Comparison of ENCODE assay signal across 9 cellular contexts in the genomic region with DNA sequence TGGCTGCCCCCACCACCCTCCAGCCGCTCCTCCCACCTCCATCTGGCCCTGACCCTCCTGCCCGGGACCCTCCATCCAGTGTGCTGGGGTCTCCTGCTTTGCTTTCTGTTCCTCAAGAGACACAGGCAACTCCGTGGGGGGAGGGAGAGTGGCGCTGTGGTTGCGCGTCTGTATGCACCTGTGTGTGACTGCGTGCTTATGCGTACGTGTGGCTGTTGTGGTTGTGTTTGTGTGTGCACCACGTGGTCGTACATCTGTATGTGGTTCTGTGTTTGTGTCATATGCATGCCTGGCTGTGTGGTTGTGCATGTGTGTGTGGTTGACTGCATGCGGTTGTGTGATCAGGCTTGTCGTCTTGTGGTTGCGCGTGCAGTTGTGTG. TPM values are rescaled to one million over a fixed set of nuclear protein-coding genes. Genes with fewer than 3 reads are reported as not detected.
DNase-seq lines count a peak whose midpoint lies in the region; ATAC-seq, FAIRE-seq and TF ChIP-seq lines count a peak whose summit lies in the region.
"Had no signal": no experiment of that assay in that cellular context is flagged by ENCODE, and none has a peak within 500 bp of the region (broad histone marks: within the 10 kb centered on the region; RNA-seq: fewer than 3 reads in every experiment).

No MANE protein-coding gene starts in this region.

- no peak overlapping the region for H2BK15ac ChIP-seq in mesendoderm (replicated peaks; ENCODE audit: low read depth)

- H3K36me3 ChIP-seq in endothelial cell of umbilical vein (ENCODE audit: control insufficient read depth in 2 of 2, extremely low read depth in 1 of 2, insufficient read depth in 2 of 2, low read length in 2 of 2), result no peaks in the 10 kb centered on the region
- no peaks in the 10 kb centered on the region for H3K36me3 ChIP-seq in suprapubic skin
- H3K36me3 ChIP-seq in mesendoderm (ENCODE audit: control insufficient read depth, insufficient read depth, low read length), result no peaks in the 10 kb centered on the region

- no peaks in the 10 kb centered on the region for H3K9me3 ChIP-seq in endothelial cell of umbilical vein (replicated peaks; ENCODE audit: control insufficient read depth, insufficient read depth, low read length)
- H3K9me3 ChIP-seq in suprapubic skin, result no peaks in the 10 kb centered on the region

- no peak overlapping the region for H3K4me3 ChIP-seq in endothelial cell of umbilical vein (replicated peaks in 1 of 3; ENCODE audit: insufficient read depth in 1 of 3, low read depth in 1 of 3, low read length in 3 of 3)
- peak overlapping the region; percentile 33 for H3K4me3 ChIP-seq in suprapubic skin
- no peak overlapping the region for H3K4me3 ChIP-seq in mesendoderm (ENCODE audit: low read length)

- H3K79me1 ChIP-seq in mesendoderm (ENCODE audit: low read length), result no peaks in the 10 kb centered on the region

- H2BK5ac ChIP-seq in mesendoderm (ENCODE audit: low read length), result no peak overlapping the region

- H4K8ac ChIP-seq in mesendoderm (ENCODE audit: low read depth, low read length), result no peak overlapping the region

- POLR2A ChIA-PET in activated B cell treated with CpG ODN at 0.5 μM for 24 hours (lab: Charles Lee) (interaction anchor here (0.6 kb wide), 1 partner anchor 22 kb away, joined by 5 read pairs; no protein-coding TSS in a partner anchor), endothelial cell of umbilical vein (lab: Charles Lee) (no interaction called here)

- no peak overlapping the region for H2AFZ ChIP-seq in endothelial cell of umbilical vein (ENCODE audit: low read depth, low read length)

- H3K4me1 Mint-ChIP-seq in activated B cell treated with CpG ODN at 0.5 μM for 24 hours (peaks cover 21% of the 10 kb centered on the region), type B pancreatic cell (ENCODE audit: unreplicated experiment) (peaks cover 5% of the 10 kb centered on the region)

- H3K9ac ChIP-seq in endothelial cell of umbilical vein (replicated peaks; ENCODE audit: extremely low read depth, insufficient read depth, low read length) (no peak overlapping the region), mesendoderm (ENCODE audit: low read length) (no peak overlapping the region)

- H3K79me2 ChIP-seq in endothelial cell of umbilical vein (ENCODE audit: control insufficient read depth, insufficient read depth, low read length), result no peaks in the 10 kb centered on the region
- H3K79me2 ChIP-seq in mesendoderm (ENCODE audit: control insufficient read depth, insufficient read depth, low read length), result no peaks in the 10 kb centered on the region

- H3K27me3 ChIP-seq in endothelial cell of umbilical vein (ENCODE audit: control insufficient read depth in 2 of 2, insufficient read depth in 2 of 2, low read length in 2 of 2), result peaks cover 34 to 39% of the 10 kb centered on the region in 2 experiments
- H3K27me3 ChIP-seq in suprapubic skin, result peaks cover 72% of the 10 kb centered on the region
- H3K27me3 ChIP-seq in mesendoderm (ENCODE audit: insufficient read depth, low read length, poor library complexity), result peaks cover 21% of the 10 kb centered on the region

- H4K20me1 ChIP-seq in endothelial cell of umbilical vein (replicated peaks; ENCODE audit: control insufficient read depth, extremely low read depth, insufficient read depth, low read length), result no peaks in the 10 kb centered on the region

- peak; percentile 44 for DNase-seq in activated naive CD4-positive, alpha-beta T cell treated with Interleukin-2 at 50 U/mL for 16 hours
- no peak for DNase-seq in activated naive CD4-positive, alpha-beta T cell treated with anti-CD3 and anti-CD28 coated beads, Interleukin-2, amount 50 U/mL, for 16 hours
- no peak for DNase-seq in activated B cell treated with CpG ODN at 0.5 μM for 24 hours
- DNase-seq in endothelial cell of umbilical vein (ENCODE audit: low read depth, low spot score), result no peak
- DNase-seq in suprapubic skin (ENCODE audit: low spot score in 2 of 2), result no peak
- no peak for DNase-seq in mesendoderm
- DNase-seq in type B pancreatic cell (ENCODE audit: extremely low spot score, unreplicated experiment), result no peak
- no peak for DNase-seq in DMS114 treated with DMSO at 0.1 percent for 48 hours (lab: John Stamatoyannopoulos, UW; ENCODE audit: unreplicated experiment)
- DNase-seq: AML-193 had no signal

- no peaks in the 10 kb centered on the region for H3K9me1 ChIP-seq in endothelial cell of umbilical vein (replicated peaks; ENCODE audit: control insufficient read depth, extremely low read depth, insufficient read depth, low read length)

- H3K9me3 Mint-ChIP-seq in activated B cell treated with CpG ODN at 0.5 μM for 24 hours (no peaks in the 10 kb centered on the region), type B pancreatic cell (no peaks in the 10 kb centered on the region)

- TF ChIP-seq POLR2A in endothelial cell of umbilical vein (IDR thresholded peaks at IDR 0.05; ENCODE audit: low read depth, low read length), result no peak
- TF ChIP-seq POLR2A in suprapubic skin (IDR thresholded peaks at IDR 0.05), result no peak

- ATAC-seq in activated B cell treated with CpG ODN at 0.5 μM for 24 hours (ENCODE audit: low read depth), result peak; percentile 45

- H2AK5ac ChIP-seq in mesendoderm (ENCODE audit: low read length), result no peak overlapping the region

- no TSS peak for BruUV-seq in endothelial cell of umbilical vein (replicated peaks; lab: Mats Ljungman, UMichigan)

- no peak for TF ChIP-seq CTCF in activated B cell treated with CpG ODN at 0.5 μM for 24 hours (IDR thresholded peaks at IDR 0.05)
- no peak for TF ChIP-seq CTCF in endothelial cell of umbilical vein (IDR thresholded peaks at IDR 0.05; ENCODE audit: extremely low read depth in 1 of 2, insufficient read depth in 1 of 2, low read depth in 1 of 2, low read length in 2 of 2)
- no peak for TF ChIP-seq CTCF in suprapubic skin (IDR thresholded peaks at IDR 0.05)
- no peak for TF ChIP-seq CTCF in type B pancreatic cell (conservative IDR thresholded peaks at IDR 0.05)

- no peak overlapping the region for H3K23ac ChIP-seq in mesendoderm (ENCODE audit: low read length)

- dilution Hi-C loops in endothelial cell of umbilical vein (cut with MboI; ENCODE audit: extremely low pct_ligation_motif_present, low sequenced_read_pairs), result no loop called here

- intact Hi-C loops in activated B cell treated with CpG ODN at 0.5 μM for 24 hours (cut with micrococcal nuclease) (no loop called here), endothelial cell of umbilical vein (cut with micrococcal nuclease) (no loop called here)

- FAIRE-seq in endothelial cell of umbilical vein (lab: Jason Lieb, UNC), result no peak

- H3K27me3 Mint-ChIP-seq in activated B cell treated with CpG ODN at 0.5 μM for 24 hours (peaks cover 40% of the 10 kb centered on the region), type B pancreatic cell (peaks cover 44% of the 10 kb centered on the region)

- H3K4me3 Mint-ChIP-seq in activated B cell treated with CpG ODN at 0.5 μM for 24 hours, result peak overlapping the region; percentile 51
- no peak overlapping the region for H3K4me3 Mint-ChIP-seq in type B pancreatic cell

- H3K18ac ChIP-seq in mesendoderm (ENCODE audit: low read length), result no peak overlapping the region

- CTCF ChIA-PET in activated B cell treated with CpG ODN at 0.5 μM for 24 hours (lab: Charles Lee) (no interaction called here), endothelial cell of umbilical vein (lab: Charles Lee) (no interaction called here)

- H3K27ac ChIP-seq in endothelial cell of umbilical vein (ENCODE audit: insufficient read depth, low read depth, low read length) (no peak overlapping the region), suprapubic skin (no peak overlapping the region), mesendoderm (ENCODE audit: low read depth, low read length) (no peak overlapping the region)

- TF ChIP-seq EP300 in suprapubic skin (IDR thresholded peaks at IDR 0.05), result no peak

- H3K36me3 Mint-ChIP-seq in activated B cell treated with CpG ODN at 0.5 μM for 24 hours (ENCODE audit: low read depth) (no peaks in the 10 kb centered on the region), type B pancreatic cell (no peaks in the 10 kb centered on the region)

- H4K5ac ChIP-seq in mesendoderm (ENCODE audit: low read length), result no peak overlapping the region

- H2BK120ac ChIP-seq in mesendoderm (ENCODE audit: low read depth, low read length), result no peak overlapping the region

- H3K56ac ChIP-seq in mesendoderm (ENCODE audit: low read length), result no peak overlapping the region

- H3K4ac ChIP-seq in mesendoderm (ENCODE audit: low read depth, low read length), result no peak overlapping the region

- H3K27ac Mint-ChIP-seq in activated B cell treated with CpG ODN at 0.5 μM for 24 hours (no peak overlapping the region), type B pancreatic cell (no peak overlapping the region)

- 40% methylated on average over 11 of the region's 15 CpGs for WGBS in suprapubic skin
- no CpG with 5 or more reads among the region's 15 CpGs for WGBS in mesendoderm (ENCODE audit: extremely low coverage, insufficient coverage, low lambda C conversion rate)

- H3K4me2 ChIP-seq in endothelial cell of umbilical vein (ENCODE audit: insufficient read depth, low read length) (no peak overlapping the region), mesendoderm (ENCODE audit: low read length) (no peak overlapping the region)

- no peaks in the 10 kb centered on the region for H3K4me1 ChIP-seq in endothelial cell of umbilical vein (ENCODE audit: control insufficient read depth, extremely low read depth, insufficient read depth, low read length)
- H3K4me1 ChIP-seq in suprapubic skin, result peaks cover 52% of the 10 kb centered on the region
- H3K4me1 ChIP-seq in mesendoderm (ENCODE audit: control insufficient read depth, low read depth, low read length), result no peaks in the 10 kb centered on the region

TF ChIP-seq in endothelial cell of umbilical vein, 7 proteins besides CTCF, POLR2A, EP300 and RAD21 (continues in another document):
- TF ChIP-seq GATA2 (IDR thresholded peaks at IDR 0.05; ENCODE audit: insufficient read depth, insufficient read length, low read depth, low read length), result no peak

RNA-seq across cellular contexts. Expression of gene CPLX1, which starts 33.2 kb away (rescaled TPM):
- total RNA-seq in activated B cell treated with CpG ODN at 0.5 μM for 24 hours (not detected in 2 replicates), endothelial cell of umbilical vein (1.3 and 1.8 TPM in 2 replicates), suprapubic skin (under 1 TPM in 2 of 4 donors, not detected in 2; 0.38 to 0.44 TPM), type B pancreatic cell (ENCODE audit: low replicate concordance) (3.7 and 5.6 TPM in 2 replicates)
- 1.0 and 1.4 TPM in 2 replicates for polyA plus RNA-seq in endothelial cell of umbilical vein
- polyA plus RNA-seq in endothelial cell of umbilical vein (2011; cell fraction: cytosol; rRNA removed), result 0.19 and 0.39 TPM in 2 replicates
- 4.6 and 6.7 TPM in 2 replicates for polyA plus RNA-seq in endothelial cell of umbilical vein (2011; cell fraction: nucleus; rRNA removed)
- 0.74 and 3.7 TPM in 2 replicates for polyA plus RNA-seq in endothelial cell of umbilical vein (2012)
- 0.21 and 0.29 TPM in 2 replicates for polyA minus RNA-seq in endothelial cell of umbilical vein
- 1.8 TPM for polyA minus RNA-seq in endothelial cell of umbilical vein (2011; cell fraction: cytosol; rRNA and poly(A)+ RNA removed)
- polyA minus RNA-seq in endothelial cell of umbilical vein (2011; cell fraction: nucleus; rRNA and poly(A)+ RNA removed), result 0.87 TPM in 1 of 2 replicates, not detected in the other
- 0.20 TPM for polyA plus RNA-seq in mesendoderm (2013, experiment 1 of 2)
- polyA plus RNA-seq in mesendoderm (2013, experiment 2 of 2), result 0.22 TPM
